Comparison of ENCODE assay signal across 15 cellular contexts in genomic region chr12:27615331-27615891, GRCh38.
DNase-seq lines count a peak whose midpoint lies in the region; ATAC-seq and TF ChIP-seq lines count a peak whose summit lies in the region.
"Had no signal": no experiment of that assay in that cellular context is flagged by ENCODE, and none has a peak within 500 bp of the region (broad histone marks: within the 10 kb centered on the region; RNA-seq: fewer than 3 reads in every experiment).

No MANE protein-coding gene starts in this region.

- H3F3A ChIP-seq in neural progenitor cell (ENCODE audit: low read depth), result no peaks in the 10 kb centered on the region

- H3K9me3 ChIP-seq in neural progenitor cell (ENCODE audit: low read depth), result no peaks in the 10 kb centered on the region
- H3K9me3 ChIP-seq: heart right ventricle had no signal

- H3K27me3 Mint-ChIP-seq in mesothelial cell of epicardium (ENCODE audit: low read depth), result no peaks in the 10 kb centered on the region
- no peaks in the 10 kb centered on the region for H3K27me3 Mint-ChIP-seq in neural progenitor cell (ENCODE audit: insufficient read depth, low read depth)
- H3K27me3 Mint-ChIP-seq: activated CD4-positive, alpha-beta T cell treated with anti-CD3 and anti-CD28 coated beads for 36 hours; T-cell had no signal

- H3K9ac ChIP-seq in neural progenitor cell, result no peak overlapping the region
- H3K9ac ChIP-seq: BLaER1 treated with 17β-estradiol and CSF1 and Interleukin-3, amounts not matched to agents 10 nM and 100 nM had no signal

- ATAC-seq in HG03039 (IDR thresholded peaks at IDR 0.05; ENCODE audit: unreplicated experiment), result no peak
- ATAC-seq: activated CD4-positive, alpha-beta T cell treated with anti-CD3 and anti-CD28 coated beads for 36 hours; effector memory CD8-positive, alpha-beta T cell; T-cell had no signal

- no peaks in the 10 kb centered on the region for H3K79me2 ChIP-seq in neural progenitor cell (ENCODE audit: low read depth)

- H3K4me1 ChIP-seq in neural progenitor cell, result no peaks in the 10 kb centered on the region

- no peaks in the 10 kb centered on the region for H4K20me1 ChIP-seq in neural progenitor cell (ENCODE audit: low read depth)

- H3K4me2 ChIP-seq in neural progenitor cell, result no peak overlapping the region

- H3K27ac Mint-ChIP-seq in mesothelial cell of epicardium (peak overlapping the region; percentile 92), neural progenitor cell (no peak overlapping the region)
- H3K27ac Mint-ChIP-seq: activated CD4-positive, alpha-beta T cell treated with anti-CD3 and anti-CD28 coated beads for 36 hours; activated T-cell treated with anti-CD3 and anti-CD28 coated beads, Interleukin-2, amount 50 U/mL, for 24 hours; effector memory CD8-positive, alpha-beta T cell; T-cell had no signal

- H3K27ac ChIP-seq in brain microvascular endothelial cell (peak overlapping the region; percentile 8), neural progenitor cell (no peak overlapping the region)
- H3K27ac ChIP-seq: BLaER1 treated with 17β-estradiol and CSF1 and Interleukin-3, amounts not matched to agents 10 nM and 100 nM had no signal

- DNase-seq in AG20443 (ENCODE audit: low spot score) (peak; percentile 34), LHCN-M2 (ENCODE audit: low read depth) (peak; percentile 57), brain microvascular endothelial cell (no peak), mesothelial cell of epicardium (ENCODE audit: low spot score in 2 of 2, unreplicated experiment in 2 of 2) (no peak), HUDEP-2 (lab: John Stamatoyannopoulos, UW; ENCODE audit: unreplicated experiment in 76 of 76) (no peak), neural progenitor cell (ENCODE audit: low spot score) (no peak), NCI-H748 treated with DMSO at 0.1 percent for 48 hours (lab: John Stamatoyannopoulos, UW) (no peak)
- DNase-seq: activated CD4-positive, alpha-beta T cell treated with anti-CD3 and anti-CD28 coated beads for 36 hours; activated T-cell treated with anti-CD3 and anti-CD28 coated beads, Interleukin-2, amount 50 U/mL, for 24 hours; effector memory CD8-positive, alpha-beta T cell; heart right ventricle; MM.1S; T-cell had no signal

- H3K9me3 Mint-ChIP-seq in mesothelial cell of epicardium (peaks cover 4% of the 10 kb centered on the region), neural progenitor cell (no peaks in the 10 kb centered on the region)
- H3K9me3 Mint-ChIP-seq: activated T-cell treated with anti-CD3 and anti-CD28 coated beads, Interleukin-2, amount 50 U/mL, for 24 hours; effector memory CD8-positive, alpha-beta T cell; T-cell had no signal

- H3K4me3 Mint-ChIP-seq in mesothelial cell of epicardium (no peak overlapping the region), neural progenitor cell (no peak overlapping the region)
- H3K4me3 Mint-ChIP-seq: activated CD4-positive, alpha-beta T cell treated with anti-CD3 and anti-CD28 coated beads for 36 hours; activated T-cell treated with anti-CD3 and anti-CD28 coated beads, Interleukin-2, amount 50 U/mL, for 24 hours; effector memory CD8-positive, alpha-beta T cell; T-cell had no signal

- H3K36me3 ChIP-seq in brain microvascular endothelial cell (replicated peaks), result no peaks in the 10 kb centered on the region
- no peaks in the 10 kb centered on the region for H3K36me3 ChIP-seq in neural progenitor cell

- in situ Hi-C loops in brain microvascular endothelial cell (cut with HindIII; ENCODE audit: low pct_ligation_motif_present, low sequenced_read_pairs), result no loop called here

- peaks cover 7% of the 10 kb centered on the region for H3K36me3 Mint-ChIP-seq in mesothelial cell of epicardium
- H3K36me3 Mint-ChIP-seq in neural progenitor cell, result peaks cover 3% of the 10 kb centered on the region
- H3K36me3 Mint-ChIP-seq: T-cell had no signal

- no peaks in the 10 kb centered on the region for H3K27me3 ChIP-seq in brain microvascular endothelial cell (replicated peaks)
- H3K27me3 ChIP-seq in neural progenitor cell, result no peaks in the 10 kb centered on the region
- H3K27me3 ChIP-seq: BLaER1 treated with 17β-estradiol and CSF1 and Interleukin-3, amounts not matched to agents 10 nM and 100 nM; heart right ventricle had no signal

- peaks cover 77% of the 10 kb centered on the region for H3K4me1 Mint-ChIP-seq in mesothelial cell of epicardium
- peaks cover 6% of the 10 kb centered on the region for H3K4me1 Mint-ChIP-seq in neural progenitor cell

- TF ChIP-seq CTCF in brain microvascular endothelial cell (IDR thresholded peaks at IDR 0.05; ENCODE audit: low read depth, low read length, missing control alignments), result no peak
- no peak for TF ChIP-seq CTCF in mesothelial cell of epicardium (IDR thresholded peaks at IDR 0.05; ENCODE audit: unreplicated experiment)
- no peak for TF ChIP-seq CTCF in neural progenitor cell (IDR thresholded peaks at IDR 0.05)

- no peak overlapping the region for H2AFZ ChIP-seq in neural progenitor cell (replicated peaks)

- H3K4me3 ChIP-seq in brain microvascular endothelial cell (ENCODE audit: low read depth, low read length), result no peak overlapping the region
- H3K4me3 ChIP-seq in neural progenitor cell, result no peak overlapping the region
- H3K4me3 ChIP-seq: BLaER1 treated with 17β-estradiol and CSF1 and Interleukin-3, amounts not matched to agents 10 nM and 100 nM; heart right ventricle had no signal

Comparison
In these comparisons a context has a peak if more than half of its experiments do, and no peak if none do; other contexts are left out.
1. DNase-seq: peak in AG20443 (single experiment) and LHCN-M2 (single experiment); none in brain microvascular endothelial cell (single experiment), mesothelial cell of epicardium (0 of 2), HUDEP-2 (0 of 76), neural progenitor cell (single experiment) and NCI-H748 treated with DMSO at 0.1 percent for 48 hours (single experiment).